In the genomic region with DNA sequence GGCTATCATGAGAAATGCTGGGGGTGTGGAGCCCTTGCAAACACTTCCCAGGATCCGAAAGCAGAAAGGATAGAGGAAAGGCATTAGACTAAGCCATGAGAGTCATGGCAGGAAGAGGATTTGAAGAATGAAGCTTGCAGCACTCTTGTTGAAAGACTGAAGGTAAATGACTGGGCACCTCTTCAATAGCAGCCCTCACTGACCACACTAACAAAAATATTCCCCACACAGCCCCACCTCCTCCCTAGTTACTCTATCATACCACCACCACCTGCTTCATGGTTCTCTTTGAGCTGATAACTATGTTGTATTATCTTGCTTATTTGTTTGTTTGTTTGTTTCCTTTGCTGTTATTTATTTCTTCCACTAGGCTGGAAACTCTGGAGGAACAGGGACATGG, we compare ENCODE assay signal across 19 cellular contexts. TPM values are rescaled to one million over a fixed set of nuclear protein-coding genes. Genes with fewer than 3 reads are reported as not detected.
DNase-seq lines count a peak whose midpoint lies in the region; ATAC-seq, FAIRE-seq and TF ChIP-seq lines count a peak whose summit lies in the region.
"Had no signal": no experiment of that assay in that cellular context is flagged by ENCODE, and none has a peak within 500 bp of the region (broad histone marks: within the 10 kb centered on the region; RNA-seq: fewer than 3 reads in every experiment).

No MANE protein-coding gene starts in this region.

- intact Hi-C loops in PC-9 (cut with micrococcal nuclease; ENCODE audit: unreplicated experiment) (no loop called here), K562 (cut with micrococcal nuclease) (loop anchor here (5.0 kb wide), 1 partner anchor 208 kb away; no protein-coding TSS in a partner anchor), right lobe of liver (cut with DNase I) (loop anchor here in 1 of 2 donors (10.0 kb wide), 1 partner anchor 125 kb away; no protein-coding TSS in a partner anchor)
- intact Hi-C loops in activated CD4-positive, alpha-beta T cell treated with anti-CD3 and anti-CD28 coated beads for 36 hours (cut with DNase I, micrococcal nuclease): loop anchor here (1.0 kb wide), 1 partner anchor 125 kb away; no protein-coding TSS in a partner anchor

- H3K9me1 ChIP-seq in K562 (ENCODE audit: control insufficient read depth, insufficient read depth, low read length): no peaks in the 10 kb centered on the region

- H3K36me3 Mint-ChIP-seq in neural progenitor cell: no peaks in the 10 kb centered on the region
- no peaks in the 10 kb centered on the region for H3K36me3 Mint-ChIP-seq in activated CD4-positive, alpha-beta T cell treated with anti-CD3 and anti-CD28 coated beads for 36 hours (ENCODE audit: low read depth)
- H3K36me3 Mint-ChIP-seq: CD14-positive monocyte; CD8-positive, alpha-beta T cell had no signal

- POLR2A ChIA-PET in PC-9 (lab: Charles Lee; ENCODE audit: unreplicated experiment) (interaction anchor here (0.7 kb wide), 2 partner anchors 13 to 16 kb away, joined by 8 to 10 read pairs; no protein-coding TSS in a partner anchor), K562 (lab: Yijun Ruan, JAX) (interaction anchor here (0.6 to 1.6 kb wide), 6 partner anchors 10 to 124 kb away, joined by 3 to 6 read pairs (median 4); no protein-coding TSS in a partner anchor)
- POLR2A ChIA-PET in activated CD4-positive, alpha-beta T cell treated with anti-CD3 and anti-CD28 coated beads for 36 hours (lab: Charles Lee): no interaction called here

- no peak for TF ChIP-seq POLR2A in K562 (conservative IDR thresholded peaks at IDR 0.05)
- no peak for TF ChIP-seq POLR2A in right lobe of liver (IDR thresholded peaks at IDR 0.05)

- WGBS in K562 (ENCODE audit: insufficient coverage, low coverage, missing lambda C conversion rate): 4% methylated on average over 1 of the region's 1 CpG
- WGBS in right lobe of liver (ENCODE audit: insufficient coverage, low coverage, low lambda C conversion rate, missing lambda C conversion rate): 78% methylated on average over 1 of the region's 1 CpG

- H3K9me2 ChIP-seq in Karpas-422 (replicated peaks; ENCODE audit: insufficient read depth, low read length) (no peaks in the 10 kb centered on the region), PC-9 (ENCODE audit: insufficient read depth) (no peaks in the 10 kb centered on the region)

- TF ChIP-seq EP300 in K562 (IDR thresholded peaks at IDR 0.05; ENCODE audit: low read length): no peak

- no TSS peak for BruUV-seq in PC-9 (replicated peaks; lab: Mats Ljungman, UMichigan)
- BruUV-seq in K562 (replicated peaks; lab: Mats Ljungman, UMichigan): no TSS peak

- H3K27me3 ChIP-seq in Karpas-422 (ENCODE audit: low read length) (no peaks in the 10 kb centered on the region), PC-9 (ENCODE audit: insufficient read depth, low read depth) (no peaks in the 10 kb centered on the region), K562 (ENCODE audit: control insufficient read depth in 2 of 2, insufficient read depth in 2 of 2, low read length in 2 of 2) (peaks cover 3 to 4% of the 10 kb centered on the region in 2 experiments; a peak in 3 of 5 replicates), neural progenitor cell (no peaks in the 10 kb centered on the region), right lobe of liver (no peaks in the 10 kb centered on the region)

- in situ Hi-C loops in K562 (cut with MboI): loop anchor here (5.0 kb wide), 1 partner anchor 122 kb away; no protein-coding TSS in a partner anchor

- no peaks in the 10 kb centered on the region for H3K36me3 ChIP-seq in Karpas-422 (ENCODE audit: insufficient read depth, low read length)
- no peaks in the 10 kb centered on the region for H3K36me3 ChIP-seq in PC-9 (ENCODE audit: low read depth)
- H3K36me3 ChIP-seq in K562 (ENCODE audit: control insufficient read depth, insufficient read depth, low read length): no peaks in the 10 kb centered on the region
- H3K36me3 ChIP-seq in neural progenitor cell: no peaks in the 10 kb centered on the region
- no peaks in the 10 kb centered on the region for H3K36me3 ChIP-seq in right lobe of liver

- H3K4me2 ChIP-seq in Karpas-422 (ENCODE audit: low read depth, low read length, poor library complexity, severe bottlenecking) (peak overlapping the region; percentile 75), PC-9 (peak overlapping the region; percentile 41), K562 (ENCODE audit: insufficient read depth, low read length) (no peak overlapping the region), neural progenitor cell (peak overlapping the region; percentile 10)

- TF ChIP-seq CTCF in PC-9 (conservative IDR thresholded peaks at IDR 0.05) (no peak), K562 (IDR thresholded peaks at IDR 0.05 in 2 of 3, conservative IDR thresholded peaks at IDR 0.05 in 1 of 3; ENCODE audit: insufficient read depth in 2 of 3, low read depth in 1 of 3, low read length in 3 of 3) (no peak), neural progenitor cell (IDR thresholded peaks at IDR 0.05) (no peak), right lobe of liver (IDR thresholded peaks at IDR 0.05) (no peak)

- H3K27ac Mint-ChIP-seq in neural progenitor cell: no peak overlapping the region
- H3K27ac Mint-ChIP-seq in activated CD4-positive, alpha-beta T cell treated with anti-CD3 and anti-CD28 coated beads for 36 hours: no peak overlapping the region
- H3K27ac Mint-ChIP-seq: CD14-positive monocyte; CD8-positive, alpha-beta T cell had no signal

- H4K20me1 ChIP-seq in Karpas-422 (ENCODE audit: insufficient read depth, low read depth, low read length) (no peaks in the 10 kb centered on the region), PC-9 (ENCODE audit: insufficient read depth) (no peaks in the 10 kb centered on the region), K562 (replicated peaks; ENCODE audit: control insufficient read depth, insufficient read depth, low read length) (no peaks in the 10 kb centered on the region), neural progenitor cell (ENCODE audit: low read depth) (no peaks in the 10 kb centered on the region)

- H3K27ac ChIP-seq in Karpas-422 (ENCODE audit: low read length) (peak overlapping the region; percentile 98), PC-9 (peak overlapping the region; percentile 51), K562 (ENCODE audit: extremely low read depth, low read depth, low read length) (no peak overlapping the region), neural progenitor cell (no peak overlapping the region), right lobe of liver (no peak overlapping the region)
- H3K27ac ChIP-seq: HL-60 had no signal

- H3K79me2 ChIP-seq in Karpas-422 (ENCODE audit: low read length) (peaks cover 4% of the 10 kb centered on the region; the same call in 1 of the 2 replicates), PC-9 (ENCODE audit: low read depth) (no peaks in the 10 kb centered on the region), K562 (ENCODE audit: control insufficient read depth, insufficient read depth, low read length) (no peaks in the 10 kb centered on the region), neural progenitor cell (ENCODE audit: low read depth) (no peaks in the 10 kb centered on the region)

- H3K9me3 Mint-ChIP-seq in neural progenitor cell: no peaks in the 10 kb centered on the region
- H3K9me3 Mint-ChIP-seq in activated CD4-positive, alpha-beta T cell treated with anti-CD3 and anti-CD28 coated beads for 36 hours (ENCODE audit: low read depth): no peaks in the 10 kb centered on the region
- H3K9me3 Mint-ChIP-seq: CD8-positive, alpha-beta T cell had no signal

- H3K4me3 Mint-ChIP-seq in neural progenitor cell: peak overlapping the region; percentile 16
- H3K4me3 Mint-ChIP-seq in activated CD4-positive, alpha-beta T cell treated with anti-CD3 and anti-CD28 coated beads for 36 hours: no peak overlapping the region
- H3K4me3 Mint-ChIP-seq: CD14-positive monocyte; CD8-positive, alpha-beta T cell had no signal

- H3K9me3 ChIP-seq in Karpas-422 (ENCODE audit: low read length): no peaks in the 10 kb centered on the region
- no peaks in the 10 kb centered on the region; the same call in 1 of the 2 replicates for H3K9me3 ChIP-seq in PC-9 (ENCODE audit: insufficient read depth, low read depth)
- no peaks in the 10 kb centered on the region for H3K9me3 ChIP-seq in K562 (replicated peaks; ENCODE audit: control insufficient read depth, insufficient read depth, low read depth, low read length)
- H3K9me3 ChIP-seq in neural progenitor cell (ENCODE audit: low read depth): no peaks in the 10 kb centered on the region
- H3K9me3 ChIP-seq in right lobe of liver: no peaks in the 10 kb centered on the region

- CTCF ChIA-PET in PC-9 (lab: Charles Lee) (interaction anchor here (0.6 kb wide), 1 partner anchor 93 kb away, joined by 11 read pairs; no protein-coding TSS in a partner anchor), K562 (lab: Yijun Ruan, JAX; ENCODE audit: low intra/inter-chr PET ratio) (interaction anchor here (1.6 to 3.3 kb wide), 2 partner anchors 125 to 221 kb away, joined by 4 to 33 read pairs; no protein-coding TSS in a partner anchor)
- CTCF ChIA-PET in activated CD4-positive, alpha-beta T cell treated with anti-CD3 and anti-CD28 coated beads for 36 hours (lab: Charles Lee): interaction anchor here (0.8 to 1.2 kb wide), 3 partner anchors 15 to 221 kb away, joined by 3 to 4 read pairs (median 4); no protein-coding TSS in a partner anchor

- H3K4me3 ChIP-seq in Karpas-422 (ENCODE audit: low read length): peak overlapping the region; percentile 50
- H3K4me3 ChIP-seq in PC-9: no peak overlapping the region
- no peak overlapping the region for H3K4me3 ChIP-seq in K562
- no peak overlapping the region for H3K4me3 ChIP-seq in neural progenitor cell
- H3K4me3 ChIP-seq in right lobe of liver: no peak overlapping the region

- H3K9ac ChIP-seq in Karpas-422 (ENCODE audit: low read length): peak overlapping the region; percentile 71
- H3K9ac ChIP-seq in K562 (ENCODE audit: insufficient read depth in 1 of 2, low read depth in 2 of 2, low read length in 2 of 2): no peak overlapping the region
- H3K9ac ChIP-seq in neural progenitor cell: no peak overlapping the region

- peaks cover 5% of the 10 kb centered on the region for H3K4me1 Mint-ChIP-seq in neural progenitor cell
- peaks cover 20% of the 10 kb centered on the region for H3K4me1 Mint-ChIP-seq in activated CD4-positive, alpha-beta T cell treated with anti-CD3 and anti-CD28 coated beads for 36 hours

- H3K27me3 Mint-ChIP-seq in neural progenitor cell (ENCODE audit: insufficient read depth, low read depth): peaks cover 2% of the 10 kb centered on the region
- H3K27me3 Mint-ChIP-seq in activated CD4-positive, alpha-beta T cell treated with anti-CD3 and anti-CD28 coated beads for 36 hours: no peaks in the 10 kb centered on the region

- TF ChIP-seq RAD21 in K562 (CRISPR knock-in tag; conservative IDR thresholded peaks at IDR 0.05 in 1 of 2, IDR thresholded peaks at IDR 0.05 in 1 of 2): no peak

- H3F3A ChIP-seq in PC-9 (ENCODE audit: insufficient read depth, low read depth): peaks cover 28% of the 10 kb centered on the region
- H3F3A ChIP-seq in neural progenitor cell (ENCODE audit: low read depth): no peaks in the 10 kb centered on the region

- H2AFZ ChIP-seq in Karpas-422 (ENCODE audit: low read length) (no peak overlapping the region), PC-9 (no peak overlapping the region), K562 (ENCODE audit: low read depth, low read length) (no peak overlapping the region), neural progenitor cell (replicated peaks) (peak overlapping the region; percentile 35)

- ATAC-seq in K562 (peak; percentile 33; the same call in 1 of the 3 replicates), right lobe of liver (no peak)
- ATAC-seq in activated CD4-positive, alpha-beta T cell treated with anti-CD3 and anti-CD28 coated beads for 36 hours: no peak
- ATAC-seq: CD8-positive, alpha-beta T cell; HCT116 had no signal

- no peak for FAIRE-seq in K562 (lab: Jason Lieb, UNC)
- FAIRE-seq: A204.1, D721Med, G401.6, GM12892 had no signal

- H3K4me1 ChIP-seq in Karpas-422 (ENCODE audit: low read length) (peaks cover 84% of the 10 kb centered on the region), PC-9 (replicated peaks; ENCODE audit: insufficient read depth) (peaks cover 56% of the 10 kb centered on the region), K562 (replicated peaks in 1 of 2; ENCODE audit: control insufficient read depth in 2 of 2, insufficient read depth in 2 of 2, low read length in 2 of 2) (no peaks in the 10 kb centered on the region; a peak in 1 of 5 replicates), neural progenitor cell (peaks cover 10% of the 10 kb centered on the region), right lobe of liver (peaks cover 0 to 5% (median 0%) of the 10 kb centered on the region in 4 donors)

- DNase-seq in Karpas-422 (peak; percentile 49), PC-9 (no peak), K562 (ENCODE audit: extremely low read depth in 1 of 4, low spot score in 3 of 4) (peak in 1 of 4 experiments; percentile 30), neural progenitor cell (ENCODE audit: low spot score) (no peak), right lobe of liver (no peak), NCI-H1930 (lab: John Stamatoyannopoulos, UW) (no peak)
- DNase-seq in activated CD4-positive, alpha-beta T cell treated with anti-CD3 and anti-CD28 coated beads for 36 hours: no peak
- DNase-seq: CD8-positive, alpha-beta T cell; COR-L47; DMS153; DMS79 treated with DMSO at 0.1 percent for 48 hours; EL had no signal

RNA-seq across cellular contexts. Expression of gene ATP1A1, which starts 13.2 kb away (rescaled TPM):
- total RNA-seq in Karpas-422 (2014; rRNA removed; shearing (Covaris generic); ENCODE audit: low replicate concordance): 931 and 967 TPM in 2 replicates
- total RNA-seq in PC-9 (2021): 393 and 399 TPM in 2 replicates
- total RNA-seq in K562 (2011; cell fraction: chromatin; rRNA removed; ENCODE audit: low replicate concordance): 725 and 867 TPM in 2 replicates
- total RNA-seq in K562 (2011; cell fraction: nucleolus; rRNA removed): 1,035 and 1,106 TPM in 2 replicates
- total RNA-seq in K562 (2011; cell fraction: nucleoplasm; rRNA removed): 881 and 968 TPM in 2 replicates
- 234 and 262 TPM in 2 replicates for total RNA-seq in K562 (2014; rRNA removed)
- total RNA-seq in K562 (2014; rRNA removed; fragmentation: Illumina TruSeq; extraction: Trizol): 109 and 122 TPM in 2 replicates
- 99.3 and 103 TPM in 2 replicates for total RNA-seq in K562 (2015; rRNA removed; fragmentation: Illumina TruSeq; extraction: Trizol)
- 319 and 354 TPM in 2 replicates for total RNA-seq in K562 (2021)
- 358 and 513 TPM in 2 replicates for polyA plus RNA-seq in K562 (2011; rRNA removed)
- polyA plus RNA-seq in K562 (2011; cell fraction: cytosol; rRNA removed): 378 and 399 TPM in 2 replicates
- 255 and 257 TPM in 2 replicates for polyA plus RNA-seq in K562 (2011; cell fraction: nucleus; rRNA removed)
- polyA plus RNA-seq in K562 (2012): 185 and 295 TPM in 2 replicates
- polyA plus RNA-seq in K562 (2014; fragmentation: Illumina TruSeq; extraction: Trizol): 358 and 388 TPM in 2 replicates
- polyA plus RNA-seq in K562 (2014; fragmentation: Nextera tagmentation; extraction: Ambion mirVana): 100 to 1,000 TPM; 113 to 135 TPM
- polyA plus RNA-seq in K562 (2014; rRNA removed): 261 and 293 TPM in 2 replicates
- 616 and 874 TPM in 2 replicates for polyA minus RNA-seq in K562 (2011; rRNA and poly(A)+ RNA removed)
- 258 and 300 TPM in 2 replicates for polyA minus RNA-seq in K562 (2011; cell fraction: cytosol; rRNA and poly(A)+ RNA removed)
- 138 and 192 TPM in 2 replicates for polyA minus RNA-seq in K562 (2011; cell fraction: nucleus; rRNA and poly(A)+ RNA removed)
- total RNA-seq in neural progenitor cell (ENCODE audit: low replicate concordance): 61.5 and 92.5 TPM in 2 replicates
- total RNA-seq in right lobe of liver: 100 to 1,000 TPM in 5 of 6 experiments, 10 to 100 TPM in 1; 83.6 to 153 (median 121) TPM
- total RNA-seq in activated CD4-positive, alpha-beta T cell treated with anti-CD3 and anti-CD28 coated beads for 36 hours: 100 to 1,000 TPM; 247 to 257 TPM

Comparison
In these comparisons a context has a peak if more than half of its experiments do, and no peak if none do; other contexts are left out.
1. H3K27ac ChIP-seq: peak in Karpas-422 (single experiment) and PC-9 (single experiment); none in K562 (single experiment), neural progenitor cell (single experiment) and right lobe of liver (0 of 3).